In genomic region chr15:101188517-101189340, GRCh38 we compare ENCODE assay signal across 8 cellular contexts.
DNase-seq lines count a peak whose midpoint lies in the region; ATAC-seq and TF ChIP-seq lines count a peak whose summit lies in the region.

No MANE protein-coding gene starts in this region.

- no peaks in the 10 kb centered on the region for H3K27me3 Mint-ChIP-seq in activated B cell treated with CpG ODN at 0.5 μM for 24 hours

- TF ChIP-seq CTCF in activated B cell treated with CpG ODN at 0.5 μM for 24 hours (IDR thresholded peaks at IDR 0.05) (no peak), stomach (IDR thresholded peaks at IDR 0.05) (no peak)

- H3K36me3 ChIP-seq in H7 (replicated peaks; ENCODE audit: control insufficient read depth, insufficient read depth, low read length), result no peaks in the 10 kb centered on the region
- H3K36me3 ChIP-seq in stomach, result no peaks in the 10 kb centered on the region

- no peaks in the 10 kb centered on the region for H3K27me3 ChIP-seq in H7 (ENCODE audit: control insufficient read depth, insufficient read depth, low read length)
- H3K27me3 ChIP-seq in stomach, result no peaks in the 10 kb centered on the region

- H3K9me3 Mint-ChIP-seq in activated B cell treated with CpG ODN at 0.5 μM for 24 hours, result no peaks in the 10 kb centered on the region

- ATAC-seq in activated B cell treated with CpG ODN at 0.5 μM for 24 hours (ENCODE audit: low read depth), result peak; percentile 50
- ATAC-seq in left ventricle myocardium superior, result peak; percentile 46

- H3K4me3 ChIP-seq in H7 (ENCODE audit: insufficient read depth, low read depth, low read length) (no peak overlapping the region), stomach (peak overlapping the region; percentile 27 to 43 (median 36))

- WGBS in stomach, 5 donors, result 24 to 51% (median 36%) methylated on average over 27 to 28 of the region's 28 CpGs

- H3K4me1 Mint-ChIP-seq in activated B cell treated with CpG ODN at 0.5 μM for 24 hours, result peaks cover 30% of the 10 kb centered on the region

- intact Hi-C loops in activated B cell treated with CpG ODN at 0.5 μM for 24 hours (cut with micrococcal nuclease) (loop anchor here (1.0 to 5.0 kb wide), 2 partner anchors 32 to 61 kb away; no protein-coding TSS in a partner anchor), left ventricle myocardium superior (cut with micrococcal nuclease) (no loop called here), stomach (cut with DNase I; ENCODE audit: low total_unique reads) (no loop called here)

- H3K4me3 Mint-ChIP-seq in activated B cell treated with CpG ODN at 0.5 μM for 24 hours, result peak overlapping the region; percentile 7

- TF ChIP-seq EP300 in stomach (IDR thresholded peaks at IDR 0.05), result no peak

- no peak overlapping the region for H3K27ac Mint-ChIP-seq in activated B cell treated with CpG ODN at 0.5 μM for 24 hours

- H3K36me3 Mint-ChIP-seq in activated B cell treated with CpG ODN at 0.5 μM for 24 hours (ENCODE audit: low read depth), result peaks cover 13% of the 10 kb centered on the region

- H3K9me3 ChIP-seq in stomach, result no peaks in the 10 kb centered on the region

- TF ChIP-seq POLR2A in stomach (IDR thresholded peaks at IDR 0.05), result no peak

- in situ Hi-C loops in Caki2 (cut with HindIII; ENCODE audit: low pct_unique_long_range_greater_than_20kb, low sequenced_read_pairs), result no loop called here

- POLR2A ChIA-PET in activated B cell treated with CpG ODN at 0.5 μM for 24 hours (lab: Charles Lee), result interaction anchor here (1.0 kb wide), 2 partner anchors 8 to 270 kb away, joined by 3 read pairs; partner anchors contain the start of gene LRRK1

- peaks cover 39 to 97% (median 70%) of the 10 kb centered on the region in 4 donors for H3K4me1 ChIP-seq in stomach

- CTCF ChIA-PET in activated B cell treated with CpG ODN at 0.5 μM for 24 hours (lab: Charles Lee), result no interaction called here

- DNase-seq in Caki2 (ENCODE audit: low read depth) (peak; percentile 58), H7 (peak; percentile 46), activated B cell treated with CpG ODN at 0.5 μM for 24 hours (no peak), left ventricle myocardium superior (peak; percentile 53), stomach (peak; percentile 58), NCI-H524 (lab: John Stamatoyannopoulos, UW) (no peak), caudate nucleus (lab: John Stamatoyannopoulos, UW) (no peak), T1000 (lab: John Stamatoyannopoulos, UW) (no peak)

- H3K27ac ChIP-seq in stomach (peak overlapping the region; percentile 79 to 89 (median 86)), caudate nucleus (ENCODE audit: low read depth, low read length) (no peak overlapping the region)

Comparison
In these comparisons a context has a peak if more than half of its experiments do, and no peak if none do; other contexts are left out.
1. DNase-seq: peak in Caki2 (single experiment), H7 (single experiment), left ventricle myocardium superior (single experiment) and stomach (single experiment); none in activated B cell treated with CpG ODN at 0.5 μM for 24 hours (single experiment), NCI-H524 (0 of 2), caudate nucleus (0 of 61) and T1000 (single experiment).